In genomic region chr5:112586596-112587062, GRCh38 we compare ENCODE assay signal across 1 cellular context.
TF ChIP-seq lines count a peak whose summit lies in the region.

No MANE protein-coding gene starts in this region.

TF ChIP-seq in HepG2, 621 proteins besides CTCF, POLR2A, EP300 and RAD21 (continued from another document):
- TF ChIP-seq PAXIP1 (CRISPR knock-in tag; conservative IDR thresholded peaks at IDR 0.05) (0 out of 2 replicates have a peak, but pooled peaks have one; percentile 33), THAP11 (CRISPR knock-in tag; IDR thresholded peaks at IDR 0.05) (no peak), CCAR2 (optimal IDR thresholded peaks at IDR 0.05; ENCODE audit: low read depth, low read length) (no peak), KDM5B (CRISPR knock-in tag; IDR thresholded peaks at IDR 0.05; ENCODE audit: borderline replicate concordance) (peak; percentile 35; the same call in 1 of the 2 replicates), HOXA3 (CRISPR knock-in tag; IDR thresholded peaks at IDR 0.05) (peak; percentile 21; the same call in 1 of the 2 replicates), ZNF770 (CRISPR knock-in tag; IDR thresholded peaks at IDR 0.05) (peak; percentile 60; the same call in 1 of the 2 replicates), YY1 (IDR thresholded peaks at IDR 0.05; ENCODE audit: insufficient read depth, insufficient replicate concordance, low read depth, low read length) (peak; percentile 57), FOXA1 (IDR thresholded peaks at IDR 0.05) (no peak), FOXA1 (CRISPR knock-in tag; IDR thresholded peaks at IDR 0.05) (peak; percentile 78), FOXA3 (CRISPR knock-in tag; IDR thresholded peaks at IDR 0.05) (peak; percentile 60), ZNF350 (CRISPR knock-in tag; IDR thresholded peaks at IDR 0.05; ENCODE audit: borderline replicate concordance, low read depth) (peak; percentile 31; the same call in 1 of the 2 replicates), ZNF781 (CRISPR knock-in tag; IDR thresholded peaks at IDR 0.05; ENCODE audit: borderline replicate concordance, not compliant biosample characterization) (no peak), ZNF724P (CRISPR knock-in tag; IDR thresholded peaks at IDR 0.05; ENCODE audit: borderline replicate concordance) (0 out of 2 replicates have a peak, but pooled peaks have one; percentile 23), HNF4A (CRISPR knock-in tag; IDR thresholded peaks at IDR 0.05) (0 out of 2 replicates have a peak, but pooled peaks have one; percentile 3)
